In the genomic region with DNA sequence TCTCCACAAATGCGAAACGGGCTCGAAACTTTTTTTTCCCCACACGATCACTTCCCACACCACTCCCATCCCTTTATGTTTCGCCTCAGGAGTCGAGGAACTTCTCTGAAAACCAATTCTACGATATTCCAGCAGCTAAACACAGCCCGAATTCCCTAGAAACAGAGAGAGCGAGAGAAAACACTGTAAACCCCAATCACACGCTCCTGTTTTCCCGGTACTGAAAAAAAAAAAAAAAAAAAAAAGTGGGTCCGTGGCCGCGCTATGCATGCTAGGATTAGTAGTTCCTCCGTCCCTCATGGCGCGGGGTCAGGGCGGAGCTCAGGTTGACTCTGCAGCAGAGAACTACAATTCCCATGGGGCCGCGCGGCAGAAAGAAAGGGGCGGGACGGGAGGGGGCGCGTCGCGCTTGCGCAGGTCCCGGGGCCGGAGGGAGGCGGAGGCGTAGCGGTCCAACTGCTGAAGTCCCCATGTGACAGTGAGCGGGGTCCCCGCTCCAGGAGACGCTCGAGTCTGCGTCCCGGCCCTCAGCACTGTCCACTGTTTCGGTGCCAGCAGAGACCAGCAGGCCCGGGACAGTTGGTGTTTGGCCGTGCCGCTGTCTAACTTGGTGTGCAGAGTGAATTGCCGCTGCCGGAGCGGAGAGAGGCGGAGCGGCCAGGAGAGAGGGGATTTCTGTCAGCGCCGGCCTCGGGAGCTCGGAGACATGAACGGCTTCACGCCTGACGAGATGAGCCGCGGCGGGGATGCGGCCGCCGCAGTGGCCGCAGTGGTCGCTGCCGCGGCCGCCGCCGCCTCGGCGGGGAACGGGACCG, we compare ENCODE assay signal across 8 cellular contexts. TPM values are rescaled to one million over a fixed set of nuclear protein-coding genes. Genes with fewer than 3 reads are reported as not detected.
DNase-seq lines count a peak whose midpoint lies in the region; ATAC-seq and TF ChIP-seq lines count a peak whose summit lies in the region.

TSS of gene SAP30 (plus strand) at position 478 of the 815 bp plus-strand sequence. CDS start at position 707, 229 bp downstream.

- peaks cover 33% of the 10 kb centered on the region for H3K4me1 Mint-ChIP-seq in activated CD4-positive, alpha-beta memory T cell treated with anti-CD3 and anti-CD28 coated beads for 36 hours (ENCODE audit: low read depth)

- H3K4me1 ChIP-seq in liver (ENCODE audit: control insufficient read depth in 4 of 4, insufficient read depth in 4 of 4, low read length in 3 of 4), result peaks cover 0 to 7% (median 3%) of the 10 kb centered on the region in 4 donors

- H3K4me3 ChIP-seq in dorsolateral prefrontal cortex (peak within 1 kb of the TSS; percentile 62 to 93 (median 84)), liver (ENCODE audit: low read depth in 1 of 3, low read length in 3 of 3) (peak within 1 kb of the TSS; percentile 84 to 99 (median 89))

- peaks cover 4% of the 10 kb centered on the region for H3K27me3 Mint-ChIP-seq in activated CD4-positive, alpha-beta memory T cell treated with anti-CD3 and anti-CD28 coated beads for 36 hours

- peak within 1 kb of the TSS; percentile 99 for H3K27ac Mint-ChIP-seq in activated CD4-positive, alpha-beta memory T cell treated with anti-CD3 and anti-CD28 coated beads for 36 hours

- no peaks in the 10 kb centered on the region for H3K9me3 ChIP-seq in liver (ENCODE audit: control insufficient read depth in 4 of 4, low read length in 3 of 4)

- H3K27me3 ChIP-seq in dorsolateral prefrontal cortex (no peaks in the 10 kb centered on the region), liver (ENCODE audit: control insufficient read depth in 4 of 4, insufficient read depth in 4 of 4, low read length in 3 of 4) (no peaks in the 10 kb centered on the region)

- H3K36me3 Mint-ChIP-seq in activated CD4-positive, alpha-beta memory T cell treated with anti-CD3 and anti-CD28 coated beads for 36 hours, result peaks cover 8% of the 10 kb centered on the region

- H3K27ac ChIP-seq in dorsolateral prefrontal cortex (peak within 1 kb of the TSS; percentile 90 to 100 (median 98)), liver (ENCODE audit: low read depth in 1 of 2, low read length in 2 of 2) (peak within 1 kb of the TSS; percentile 91 to 100)

- intact Hi-C loops in activated CD4-positive, alpha-beta memory T cell treated with anti-CD3 and anti-CD28 coated beads for 36 hours (cut with micrococcal nuclease), result loop anchor here (1.0 kb wide), 4 partner anchors 36 to 913 kb away; partner anchors contain the start of genes CEP44, FBXO8, GALNT7 and HMGB2
- intact Hi-C loops in dorsolateral prefrontal cortex (cut with DNase I), result loop anchor here (1.0 to 2.0 kb wide), 3 partner anchors 36 to 46 kb away; partner anchors contain the start of gene HMGB2 (in 1 of the 2)

- WGBS in liver, result under 1% methylated on average over 72 of the region's 72 CpGs

- H3K9ac ChIP-seq in liver (ENCODE audit: low read depth in 1 of 2, low read length in 2 of 2), result peak within 1 kb of the TSS; percentile 83 to 92

- peak within 1 kb of the TSS; percentile 100 for H3K4me3 Mint-ChIP-seq in activated CD4-positive, alpha-beta memory T cell treated with anti-CD3 and anti-CD28 coated beads for 36 hours

- peak; percentile 98 for DNase-seq in CD1c-positive myeloid dendritic cell (ENCODE audit: extremely low spot score)
- peak; percentile 90 for DNase-seq in NCI-H82 treated with DMSO at 0.1 percent for 48 hours (lab: John Stamatoyannopoulos, UW; ENCODE audit: unreplicated experiment)
- DNase-seq in activated CD4-positive, alpha-beta memory T cell treated with anti-CD3 and anti-CD28 coated beads for 36 hours, result peak; percentile 99
- DNase-seq in dorsolateral prefrontal cortex, result peak; percentile 95 to 98 (median 97)
- peak; percentile 97 for DNase-seq in stimulated activated CD4-positive, alpha-beta T cell treated with anti-CD3 and anti-CD28 coated beads, Interleukin-4, amount 100 ng/mL, for 24 hours

- POLR2A ChIA-PET in activated CD4-positive, alpha-beta memory T cell treated with anti-CD3 and anti-CD28 coated beads for 36 hours (lab: Charles Lee), result interaction anchor here (0.7 to 4.3 kb wide), 4 partner anchors 36 to 50 kb away, joined by 3 to 117 read pairs (median 6); partner anchors contain the start of gene HMGB2

- peak in 1 of 2 donors; percentile 12 for TF ChIP-seq RAD21 in liver (IDR thresholded peaks at IDR 0.05)

- TF ChIP-seq CTCF in dorsolateral prefrontal cortex (IDR thresholded peaks at IDR 0.05 in 54 of 56, conservative IDR thresholded peaks at IDR 0.05 in 2 of 56; ENCODE audit: low read depth in 1 of 56, partially characterized antibody in 56 of 56) (peak in 9 of 56 donors; percentile 10 to 27 (median 15)), liver (IDR thresholded peaks at IDR 0.05; ENCODE audit: low read depth, low read length, missing input control) (no peak)

- CTCF ChIA-PET in activated CD4-positive, alpha-beta memory T cell treated with anti-CD3 and anti-CD28 coated beads for 36 hours (lab: Charles Lee), result interaction anchor here (1.3 to 3.2 kb wide), 4 partner anchors 14 to 52 kb away, joined by 3 to 15 read pairs (median 4); partner anchors contain the start of gene HMGB2

- no peaks in the 10 kb centered on the region for H3K9me3 Mint-ChIP-seq in activated CD4-positive, alpha-beta memory T cell treated with anti-CD3 and anti-CD28 coated beads for 36 hours

- H3K36me3 ChIP-seq in liver (ENCODE audit: control insufficient read depth in 4 of 4, insufficient read depth in 3 of 4, low read depth in 1 of 4, low read length in 3 of 4), result no peaks in the 10 kb centered on the region

- peak; percentile 58 for ATAC-seq in GM19438 (IDR thresholded peaks at IDR 0.05; ENCODE audit: low read depth, unreplicated experiment)
- ATAC-seq in HG03575 (IDR thresholded peaks at IDR 0.05; ENCODE audit: extremely low read depth, insufficient number of reproducible peaks, low FRiP score, unreplicated experiment), result peak; percentile 40

TF ChIP-seq in liver, 16 proteins besides CTCF, POLR2A, EP300 and RAD21 (continues in another document):
- TF ChIP-seq GABPA (IDR thresholded peaks at IDR 0.05 in 1 of 2, conservative IDR thresholded peaks at IDR 0.05 in 1 of 2) (peak in 1 of 2 donors; percentile 41), ZBTB33 (IDR thresholded peaks at IDR 0.05) (peak; percentile 24), NR2F2 (IDR thresholded peaks at IDR 0.05) (peak; percentile 52), REST (IDR thresholded peaks at IDR 0.05) (peak; percentile 99), HNF4A (conservative IDR thresholded peaks at IDR 0.05) (peak in 1 of 2 donors; percentile 37), SP1 (IDR thresholded peaks at IDR 0.05) (peak; percentile 69), YY1 (IDR thresholded peaks at IDR 0.05) (peak; percentile 95), FOXA1 (IDR thresholded peaks at IDR 0.05) (peak; percentile 23), HNF4G (IDR thresholded peaks at IDR 0.05) (no peak), FOXA2 (IDR thresholded peaks at IDR 0.05) (no peak), EGR1 (IDR thresholded peaks at IDR 0.05; ENCODE audit: low read depth in 2 of 2) (peak; percentile 58 to 60)
- TF ChIP-seq, protein P1, sequence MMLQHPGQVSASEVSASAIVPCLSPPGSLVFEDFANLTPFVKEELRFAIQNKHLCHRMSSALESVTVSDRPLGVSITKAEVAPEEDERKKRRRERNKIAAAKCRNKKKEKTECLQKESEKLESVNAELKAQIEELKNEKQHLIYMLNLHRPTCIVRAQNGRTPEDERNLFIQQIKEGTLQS (IDR thresholded peaks at IDR 0.05), result no peak
- TF ChIP-seq, protein P2, sequence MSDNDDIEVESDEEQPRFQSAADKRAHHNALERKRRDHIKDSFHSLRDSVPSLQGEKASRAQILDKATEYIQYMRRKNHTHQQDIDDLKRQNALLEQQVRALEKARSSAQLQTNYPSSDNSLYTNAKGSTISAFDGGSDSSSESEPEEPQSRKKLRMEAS (IDR thresholded peaks at IDR 0.05), result peak; percentile 78

RNA-seq across cellular contexts. Expression of gene SAP30, which starts in this region (rescaled TPM):
- 10 to 100 TPM; 26.1 to 26.5 TPM for total RNA-seq in activated CD4-positive, alpha-beta memory T cell treated with anti-CD3 and anti-CD28 coated beads for 36 hours
- total RNA-seq in dorsolateral prefrontal cortex (10 to 100 TPM; 15.2 to 36.3 (median 25.7) TPM), liver (1 to 10 TPM; 3.6 to 10.0 TPM)
- 1 to 10 TPM; 1.3 to 3.7 TPM for polyA plus RNA-seq in liver

Comparison
In these comparisons a context has a peak if more than half of its experiments do, and no peak if none do; other contexts are left out.
1. Peak in every context shown above with its lines: DNase-seq, ATAC-seq, H3K4me3 ChIP-seq and H3K27ac ChIP-seq.